ENCODE assay signal across 8 cellular contexts in genomic region chr3:190424478-190425439, GRCh38. TPM values are rescaled to one million over a fixed set of nuclear protein-coding genes. Genes with fewer than 3 reads are reported as not detected.
DNase-seq lines count a peak whose midpoint lies in the region; ATAC-seq and TF ChIP-seq lines count a peak whose summit lies in the region.

No MANE protein-coding gene starts in this region.

- H3K9me3 ChIP-seq in endocrine pancreas (ENCODE audit: control insufficient read depth, low read length) (no peaks in the 10 kb centered on the region), tibial artery (no peaks in the 10 kb centered on the region)

- no peak overlapping the region for H2BK5ac ChIP-seq in mesendoderm (ENCODE audit: low read length)

- ATAC-seq in GM19035 (IDR thresholded peaks at IDR 0.05; ENCODE audit: unreplicated experiment) (peak; percentile 73), HG03139 (IDR thresholded peaks at IDR 0.05; ENCODE audit: unreplicated experiment) (peak; percentile 57)

- no peaks in the 10 kb centered on the region for H3K79me1 ChIP-seq in mesendoderm (ENCODE audit: low read length)

- no peak overlapping the region for H4K8ac ChIP-seq in mesendoderm (ENCODE audit: low read depth, low read length)

- H3K36me3 ChIP-seq in endocrine pancreas (ENCODE audit: control insufficient read depth, insufficient read depth, low read length) (no peaks in the 10 kb centered on the region), mesendoderm (ENCODE audit: control insufficient read depth, insufficient read depth, low read length) (no peaks in the 10 kb centered on the region), tibial artery (no peaks in the 10 kb centered on the region)

- H3K27me3 ChIP-seq in endocrine pancreas (ENCODE audit: control insufficient read depth, insufficient read depth, low read length) = no peaks in the 10 kb centered on the region
- H3K27me3 ChIP-seq in mesendoderm (ENCODE audit: insufficient read depth, low read length, poor library complexity) = no peaks in the 10 kb centered on the region
- H3K27me3 ChIP-seq in tibial artery = no peaks in the 10 kb centered on the region

- H3K4ac ChIP-seq in mesendoderm (ENCODE audit: low read depth, low read length) = no peak overlapping the region

- peak; percentile 54 for DNase-seq in CD1c-positive myeloid dendritic cell (ENCODE audit: extremely low spot score)
- DNase-seq in NCI-H345 (lab: John Stamatoyannopoulos, UW) = peak; percentile 65
- peak; percentile 20 to 22 for DNase-seq in activated CD4-positive, alpha-beta T cell treated with anti-CD3 and anti-CD28 coated beads for 4 hours
- DNase-seq in mesendoderm = peak; percentile 89
- peak in 1 of 2 donors; percentile 41 for DNase-seq in tibial artery

- H3K9ac ChIP-seq in endocrine pancreas (ENCODE audit: control insufficient read depth, insufficient read depth, low read length) (no peak overlapping the region), mesendoderm (ENCODE audit: low read length) (no peak overlapping the region)

- no peak overlapping the region for H3K56ac ChIP-seq in mesendoderm (ENCODE audit: low read length)

- H3K79me2 ChIP-seq in mesendoderm (ENCODE audit: control insufficient read depth, insufficient read depth, low read length) = no peaks in the 10 kb centered on the region

- no peak overlapping the region for H2BK120ac ChIP-seq in mesendoderm (ENCODE audit: low read depth, low read length)

- H3K4me2 ChIP-seq in mesendoderm (ENCODE audit: low read length) = no peak overlapping the region

- no peak overlapping the region for H2BK15ac ChIP-seq in mesendoderm (replicated peaks; ENCODE audit: low read depth)

- H3K23ac ChIP-seq in mesendoderm (ENCODE audit: low read length) = no peak overlapping the region

- no peak overlapping the region for H3K18ac ChIP-seq in mesendoderm (ENCODE audit: low read length)

- H3K4me3 ChIP-seq in endocrine pancreas (ENCODE audit: control insufficient read depth, insufficient read depth, low read length) (peak overlapping the region; percentile 29), mesendoderm (ENCODE audit: low read length) (no peak overlapping the region), tibial artery (no peak overlapping the region)

- H2AK5ac ChIP-seq in mesendoderm (ENCODE audit: low read length) = no peak overlapping the region

- peak; percentile 53 to 58 for TF ChIP-seq CTCF in tibial artery (IDR thresholded peaks at IDR 0.05)

- no peaks in the 10 kb centered on the region for H3K4me1 ChIP-seq in endocrine pancreas (ENCODE audit: control insufficient read depth, insufficient read depth, low read length)
- no peaks in the 10 kb centered on the region for H3K4me1 ChIP-seq in mesendoderm (ENCODE audit: control insufficient read depth, low read depth, low read length)
- H3K4me1 ChIP-seq in tibial artery = no peaks in the 10 kb centered on the region

- intact Hi-C loops in tibial artery (cut with DNase I; ENCODE audit: low total_unique reads) = no loop called here

- H3K27ac ChIP-seq in mesendoderm (ENCODE audit: low read depth, low read length) = no peak overlapping the region
- no peak overlapping the region for H3K27ac ChIP-seq in tibial artery

- H4K5ac ChIP-seq in mesendoderm (ENCODE audit: low read length) = no peak overlapping the region

- 100% methylated on average over 2 of the region's 16 CpGs for WGBS in mesendoderm (ENCODE audit: extremely low coverage, insufficient coverage, low lambda C conversion rate)

RNA-seq across cellular contexts. Expression of gene TMEM207, which starts 24.9 kb away (rescaled TPM):
- not detected for polyA plus RNA-seq in mesendoderm (2013, experiment 1 of 2)
- polyA plus RNA-seq in mesendoderm (2013, experiment 2 of 2) = not detected

RNA-seq across cellular contexts. Expression of gene CLDN16, which starts 36.8 kb away (rescaled TPM):
- not detected for polyA plus RNA-seq in mesendoderm (2013, experiment 1 of 2)
- polyA plus RNA-seq in mesendoderm (2013, experiment 2 of 2) = not detected
